26 cellular contexts compared by ENCODE assay signal in genomic region chr1:14090062-14090461, GRCh38.
"Had no signal": no experiment of that assay in that cellular context is flagged by ENCODE, and none has a peak within 500 bp of the region (broad histone marks: within the 10 kb centered on the region; RNA-seq: fewer than 3 reads in every experiment).

No MANE protein-coding gene starts in this region.

- H3K27ac ChIP-seq: adrenal gland, body of pancreas, colonic mucosa, epithelial cell of prostate, esophagus squamous epithelium, gastroesophageal sphincter had no signal

- H3K9me3 Mint-ChIP-seq: activated CD4-positive, alpha-beta T cell treated with anti-CD3 and anti-CD28 coated beads, Interleukin-2, amount 10 ng/mL, durations not matched to agents 24 days and 14 days; activated naive CD4-positive, alpha-beta T cell treated with anti-CD3 and anti-CD28 coated beads, Interleukin-2, amount 10 ng/mL, durations not matched to agents 7 days and 5 days had no signal

- DNase-seq: activated CD4-positive, alpha-beta memory T cell treated with anti-CD3 and anti-CD28 coated beads for 36 hours; activated CD4-positive, alpha-beta T cell treated with anti-CD3 and anti-CD28 coated beads for 36 hours; activated CD4-positive, alpha-beta T cell treated with anti-CD3 and anti-CD28 coated beads, Interleukin-2, amount 10 ng/mL, durations not matched to agents 24 days and 14 days; activated CD4-positive, CD25-positive, alpha-beta regulatory T cell; activated CD4-positive, CD25-positive, alpha-beta regulatory T cell treated with anti-CD3 and anti-CD28 coated beads, Interleukin-2, amount 50 U/mL, for 72 hours; activated CD8-positive, alpha-beta memory T cell treated with anti-CD3 and anti-CD28 coated beads, Interleukin-2, amount 10 ng/mL, durations not matched to agents 7 days and 5 days; activated CD8-positive, alpha-beta memory T cell treated with anti-CD3 and anti-CD28 coated beads, Interleukin-2, amount 50 U/mL, for 4 hours; activated CD8-positive, alpha-beta T cell treated with anti-CD3 and anti-CD28 coated beads, Interleukin-2, amount 10 ng/mL, durations not matched to agents 7 days and 5 days; activated gamma-delta T cell; activated naive CD4-positive, alpha-beta T cell; activated naive CD4-positive, alpha-beta T cell treated with anti-CD3 and anti-CD28 coated beads, Interleukin-2, amount 10 ng/mL, durations not matched to agents 7 days and 5 days; activated T-cell treated with anti-CD3 and anti-CD28 coated beads, Interleukin-2, amount 50 U/mL, for 24 hours; activated T-cell treated with anti-CD3 and anti-CD28 coated beads, Interleukin-2, amount 50 U/mL, for 72 hours; adrenal gland; amygdala; aorta; body of pancreas; caudate nucleus; colonic mucosa; effector CD8-positive, alpha-beta T cell; esophagus squamous epithelium; head of caudate nucleus; T-helper 2 cell had no signal

- H3K36me3 Mint-ChIP-seq: activated CD4-positive, alpha-beta memory T cell treated with anti-CD3 and anti-CD28 coated beads for 36 hours; activated CD8-positive, alpha-beta memory T cell treated with anti-CD3 and anti-CD28 coated beads, Interleukin-2, amount 10 ng/mL, durations not matched to agents 7 days and 5 days; activated naive CD4-positive, alpha-beta T cell treated with anti-CD3 and anti-CD28 coated beads, Interleukin-2, amount 10 ng/mL, durations not matched to agents 7 days and 5 days had no signal

- H3K27me3 Mint-ChIP-seq: activated CD4-positive, alpha-beta T cell treated with anti-CD3 and anti-CD28 coated beads, Interleukin-2, amount 10 ng/mL, durations not matched to agents 24 days and 14 days; activated CD8-positive, alpha-beta memory T cell treated with anti-CD3 and anti-CD28 coated beads, Interleukin-2, amount 10 ng/mL, durations not matched to agents 7 days and 5 days; activated naive CD4-positive, alpha-beta T cell treated with anti-CD3 and anti-CD28 coated beads, Interleukin-2, amount 10 ng/mL, durations not matched to agents 7 days and 5 days had no signal

- H3K36me3 ChIP-seq: adrenal gland, colonic mucosa, esophagus squamous epithelium, gastroesophageal sphincter had no signal

- ATAC-seq: activated CD4-positive, alpha-beta T cell treated with anti-CD3 and anti-CD28 coated beads for 36 hours; activated CD8-positive, alpha-beta memory T cell treated with anti-CD3 and anti-CD28 coated beads, Interleukin-2, amount 10 ng/mL, durations not matched to agents 7 days and 5 days; activated CD8-positive, alpha-beta T cell treated with anti-CD3 and anti-CD28 coated beads, Interleukin-2, amount 10 ng/mL, durations not matched to agents 7 days and 5 days; activated naive CD4-positive, alpha-beta T cell treated with anti-CD3 and anti-CD28 coated beads, Interleukin-2, amount 50 U/mL, for 72 hours; activated T-cell treated with anti-CD3 and anti-CD28 coated beads, Interleukin-2, amount 50 U/mL, for 72 hours; body of pancreas; gastroesophageal sphincter had no signal

- H3K4me1 ChIP-seq: adrenal gland, body of pancreas, colonic mucosa, esophagus squamous epithelium, gastroesophageal sphincter had no signal

- H3K27me3 ChIP-seq: adrenal gland, colonic mucosa, gastroesophageal sphincter had no signal

- H3K4me1 Mint-ChIP-seq: activated CD4-positive, alpha-beta T cell treated with anti-CD3 and anti-CD28 coated beads for 36 hours; activated CD4-positive, alpha-beta T cell treated with anti-CD3 and anti-CD28 coated beads, Interleukin-2, amount 10 ng/mL, durations not matched to agents 24 days and 14 days; activated CD8-positive, alpha-beta memory T cell treated with anti-CD3 and anti-CD28 coated beads, Interleukin-2, amount 10 ng/mL, durations not matched to agents 7 days and 5 days; activated naive CD4-positive, alpha-beta T cell treated with anti-CD3 and anti-CD28 coated beads, Interleukin-2, amount 10 ng/mL, durations not matched to agents 7 days and 5 days had no signal

- H3K27ac Mint-ChIP-seq: activated CD4-positive, alpha-beta memory T cell treated with anti-CD3 and anti-CD28 coated beads for 36 hours; activated CD4-positive, alpha-beta T cell treated with anti-CD3 and anti-CD28 coated beads for 36 hours; activated CD4-positive, alpha-beta T cell treated with anti-CD3 and anti-CD28 coated beads, Interleukin-2, amount 10 ng/mL, durations not matched to agents 24 days and 14 days; activated CD8-positive, alpha-beta memory T cell treated with anti-CD3 and anti-CD28 coated beads, Interleukin-2, amount 10 ng/mL, durations not matched to agents 7 days and 5 days; activated CD8-positive, alpha-beta T cell treated with anti-CD3 and anti-CD28 coated beads, Interleukin-2, amount 10 ng/mL, durations not matched to agents 7 days and 5 days; activated naive CD4-positive, alpha-beta T cell treated with anti-CD3 and anti-CD28 coated beads, Interleukin-2, amount 10 ng/mL, durations not matched to agents 7 days and 5 days; activated naive CD4-positive, alpha-beta T cell treated with anti-CD3 and anti-CD28 coated beads, Interleukin-2, amount 50 U/mL, for 72 hours; activated T-cell treated with anti-CD3 and anti-CD28 coated beads, Interleukin-2, amount 50 U/mL, for 24 hours; activated T-cell treated with anti-CD3 and anti-CD28 coated beads, Interleukin-2, amount 50 U/mL, for 72 hours had no signal

- H3K9me3 ChIP-seq: adrenal gland, body of pancreas, colonic mucosa had no signal

- H3K4me3 Mint-ChIP-seq: activated CD4-positive, alpha-beta memory T cell treated with anti-CD3 and anti-CD28 coated beads for 36 hours; activated CD4-positive, alpha-beta T cell treated with anti-CD3 and anti-CD28 coated beads for 36 hours; activated CD4-positive, alpha-beta T cell treated with anti-CD3 and anti-CD28 coated beads, Interleukin-2, amount 10 ng/mL, durations not matched to agents 24 days and 14 days; activated CD8-positive, alpha-beta memory T cell treated with anti-CD3 and anti-CD28 coated beads, Interleukin-2, amount 10 ng/mL, durations not matched to agents 7 days and 5 days; activated CD8-positive, alpha-beta T cell treated with anti-CD3 and anti-CD28 coated beads, Interleukin-2, amount 10 ng/mL, durations not matched to agents 7 days and 5 days; activated naive CD4-positive, alpha-beta T cell treated with anti-CD3 and anti-CD28 coated beads, Interleukin-2, amount 10 ng/mL, durations not matched to agents 7 days and 5 days; activated T-cell treated with anti-CD3 and anti-CD28 coated beads, Interleukin-2, amount 50 U/mL, for 24 hours; activated T-cell treated with anti-CD3 and anti-CD28 coated beads, Interleukin-2, amount 50 U/mL, for 72 hours had no signal

- H3K4me3 ChIP-seq: adrenal gland, body of pancreas, colonic mucosa, esophagus squamous epithelium, gastroesophageal sphincter had no signal
